In the genomic region with DNA sequence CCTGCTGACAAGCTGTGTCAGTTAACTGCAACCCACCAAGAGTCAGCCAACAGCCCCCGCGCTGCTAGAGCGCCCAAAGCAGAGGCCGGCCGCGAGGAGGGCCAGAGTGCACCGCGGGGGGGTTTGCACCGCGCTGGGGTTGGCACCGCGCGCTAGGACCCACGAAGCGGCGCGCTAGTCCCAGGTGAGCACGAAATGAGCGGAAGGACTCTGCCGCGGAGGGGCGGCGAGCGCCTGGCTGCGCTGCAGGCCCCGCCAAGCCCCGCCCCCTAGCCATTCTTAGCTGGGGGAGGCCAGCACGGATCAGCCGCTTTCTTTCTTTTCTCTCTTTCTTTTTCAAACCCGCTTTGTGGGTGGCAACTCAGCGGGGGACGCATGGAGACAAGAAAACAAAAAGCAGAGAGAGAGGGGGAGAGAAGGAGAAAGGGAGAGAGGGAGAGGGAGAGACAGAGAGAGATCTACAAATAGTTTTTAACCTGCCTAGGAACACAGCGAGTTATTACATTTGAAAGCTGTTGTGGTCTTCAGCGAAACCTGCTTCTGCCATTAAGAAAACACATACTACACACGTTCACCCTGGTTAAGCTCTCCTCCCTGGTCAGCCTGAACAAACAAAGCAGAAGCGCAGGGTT, we compare ENCODE assay signal across 8 cellular contexts.
DNase-seq lines count a peak whose midpoint lies in the region; ATAC-seq and TF ChIP-seq lines count a peak whose summit lies in the region.

No MANE protein-coding gene starts in this region.

- H3K27me3 Mint-ChIP-seq in stimulated activated naive B cell treated with anti-CD40 and anti-IgM and Interleukin-4, amounts not matched to agents 10 μg/mL and 1 μg/mL and 100 μg/mL, for 72 hours = peaks cover 86 to 99% of the 10 kb centered on the region in 2 donors

- H3K79me2 ChIP-seq in KMS-11 (ENCODE audit: insufficient read depth, low read depth) = no peaks in the 10 kb centered on the region

- no peaks in the 10 kb centered on the region for H3K27me3 ChIP-seq in KMS-11 (ENCODE audit: insufficient read depth, low read depth)

- H3K36me3 ChIP-seq in KMS-11 (ENCODE audit: insufficient read depth) = no peaks in the 10 kb centered on the region

- no peak for TF ChIP-seq CTCF in KMS-11 (conservative IDR thresholded peaks at IDR 0.05; ENCODE audit: low read depth, low read length)

- no peak overlapping the region for H3K4me3 ChIP-seq in KMS-11 (IDR thresholded peaks at IDR 0.05; ENCODE audit: insufficient read depth, low read depth, low read length)
- H3K4me3 ChIP-seq in iPS-18c (ENCODE audit: insufficient read depth, low read depth, low read length) = peak overlapping the region; percentile 55

- H3K4me1 Mint-ChIP-seq in stimulated activated naive B cell treated with anti-CD40 and anti-IgM and Interleukin-4, amounts not matched to agents 10 μg/mL and 1 μg/mL and 100 μg/mL, for 72 hours = peaks cover 8 to 19% of the 10 kb centered on the region in 2 donors

- ATAC-seq in GM21360 (IDR thresholded peaks at IDR 0.05; ENCODE audit: unreplicated experiment) (peak; percentile 89), GM18519 (IDR thresholded peaks at IDR 0.05; ENCODE audit: low FRiP score, unreplicated experiment) (no peak)
- ATAC-seq in stimulated activated naive B cell treated with anti-CD40 and anti-IgM and Interleukin-4, amounts not matched to agents 10 μg/mL and 1 μg/mL and 100 μg/mL, for 72 hours (replicated peaks) = peak; percentile 39 to 46

- peaks cover 2 to 8% of the 10 kb centered on the region in 2 donors for H3K9me3 Mint-ChIP-seq in stimulated activated naive B cell treated with anti-CD40 and anti-IgM and Interleukin-4, amounts not matched to agents 10 μg/mL and 1 μg/mL and 100 μg/mL, for 72 hours

- peak overlapping the region; percentile 2 for H3K27ac Mint-ChIP-seq in stimulated activated naive B cell treated with anti-CD40 and anti-IgM and Interleukin-4, amounts not matched to agents 10 μg/mL and 1 μg/mL and 100 μg/mL, for 72 hours

- H3K4me3 Mint-ChIP-seq in stimulated activated naive B cell treated with anti-CD40 and anti-IgM and Interleukin-4, amounts not matched to agents 10 μg/mL and 1 μg/mL and 100 μg/mL, for 72 hours = peak overlapping the region; percentile 65 to 70

- H4K20me1 ChIP-seq in KMS-11 (ENCODE audit: insufficient read depth) = no peaks in the 10 kb centered on the region

- peaks cover 5 to 8% of the 10 kb centered on the region in 2 donors for H3K36me3 Mint-ChIP-seq in stimulated activated naive B cell treated with anti-CD40 and anti-IgM and Interleukin-4, amounts not matched to agents 10 μg/mL and 1 μg/mL and 100 μg/mL, for 72 hours

- H3K9ac ChIP-seq in KMS-11 = peak overlapping the region; percentile 35; the same call in 1 of the 2 replicates

- H3K9me3 ChIP-seq in iPS-18c (ENCODE audit: control insufficient read depth, insufficient read depth, low read length) = no peaks in the 10 kb centered on the region

- peak overlapping the region; percentile 62 for H3K27ac ChIP-seq in KMS-11

- H3K4me2 ChIP-seq in KMS-11 = peak overlapping the region; percentile 83

- H2AFZ ChIP-seq in KMS-11 (ENCODE audit: low read depth) = peak overlapping the region; percentile 63; the same call in 1 of the 2 replicates

- peaks cover 25% of the 10 kb centered on the region for H3K4me1 ChIP-seq in KMS-11 (ENCODE audit: low read depth, poor library complexity, severe bottlenecking)

- peak; percentile 2 for DNase-seq in DMS153 treated with DMSO at 0.1 percent for 48 hours (lab: John Stamatoyannopoulos, UW; ENCODE audit: unreplicated experiment)
- DNase-seq in activated CD4-positive, alpha-beta T cell treated with anti-CD3 and anti-CD28 coated beads for 48 hours = peak; percentile 74
- DNase-seq in stimulated activated naive B cell treated with anti-CD40 and anti-IgM and Interleukin-4, amounts not matched to agents 10 μg/mL and 1 μg/mL and 100 μg/mL, for 72 hours = no peak
- no peak for DNase-seq in GF-D8 (lab: John Stamatoyannopoulos, UW)

Comparison
In these comparisons a context has a peak if more than half of its experiments do, and no peak if none do; other contexts are left out.
1. DNase-seq: peak in DMS153 treated with DMSO at 0.1 percent for 48 hours (single experiment) and activated CD4-positive, alpha-beta T cell treated with anti-CD3 and anti-CD28 coated beads for 48 hours (single experiment); none in stimulated activated naive B cell treated with anti-CD40 and anti-IgM and Interleukin-4, amounts not matched to agents 10 μg/mL and 1 μg/mL and 100 μg/mL, for 72 hours (single experiment) and GF-D8 (single experiment).